Comparison of ENCODE assay signal across 1 cellular context in the genomic region with DNA sequence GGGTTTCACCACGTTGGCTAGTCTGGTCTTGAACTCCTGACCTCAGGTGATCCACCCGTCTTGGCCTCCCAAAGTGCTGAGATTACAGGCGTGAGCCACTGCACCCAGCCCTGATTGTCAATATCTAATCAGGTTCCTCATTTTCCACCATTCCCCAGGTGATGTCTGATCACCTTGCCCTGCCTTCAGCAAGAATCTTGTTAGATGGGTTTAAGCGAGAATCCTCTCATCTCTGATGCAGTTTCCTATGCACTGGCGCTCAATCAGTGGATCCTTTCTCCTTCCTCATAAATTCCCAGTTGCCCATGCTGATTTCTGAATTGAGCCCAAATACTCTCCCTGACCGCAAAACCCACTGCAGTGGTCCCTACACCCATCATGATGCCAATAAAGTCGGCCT.
TF ChIP-seq lines count a peak whose summit lies in the region.

No MANE protein-coding gene starts in this region.

TF ChIP-seq in endothelial cell of umbilical vein, 7 proteins besides CTCF, POLR2A, EP300 and RAD21:
- TF ChIP-seq MAX (IDR thresholded peaks at IDR 0.05; ENCODE audit: insufficient read depth, insufficient read length) (no peak), POLR2AphosphoS5 (IDR thresholded peaks at IDR 0.05; ENCODE audit: insufficient read depth, low read depth, low read length) (no peak), EZH2 (IDR thresholded peaks at IDR 0.05; ENCODE audit: borderline replicate concordance, low read depth, low read length, severe bottlenecking) (no peak), GATA2 (IDR thresholded peaks at IDR 0.05; ENCODE audit: insufficient read depth, insufficient read length, low read depth, low read length) (no peak), JUN (IDR thresholded peaks at IDR 0.05; ENCODE audit: borderline replicate concordance, insufficient read depth, insufficient read length, low read depth) (no peak), MYC (IDR thresholded peaks at IDR 0.05; ENCODE audit: low read depth, low read length) (no peak), FOS (IDR thresholded peaks at IDR 0.05; ENCODE audit: borderline replicate concordance, insufficient read depth, low read length) (no peak)
